Comparison of ENCODE assay signal across 1 cellular context in genomic region chr5:112707187-112708179, GRCh38.
TF ChIP-seq lines count a peak whose summit lies in the region.

No MANE protein-coding gene starts in this region.

TF ChIP-seq in GM12878, 131 proteins besides CTCF, POLR2A, EP300 and RAD21 (continued from another document):
- TF ChIP-seq E4F1 (IDR thresholded peaks at IDR 0.05; ENCODE audit: borderline replicate concordance, partially characterized antibody) (no peak), STAT1 (conservative IDR thresholded peaks at IDR 0.05) (0 out of 2 replicates have a peak, but pooled peaks have one; percentile 23), RELB (IDR thresholded peaks at IDR 0.05; ENCODE audit: low read depth) (no peak), NR2C1 (IDR thresholded peaks at IDR 0.05) (no peak), RELA (IDR thresholded peaks at IDR 0.05; ENCODE audit: borderline replicate concordance, partially characterized antibody) (no peak), SMARCA5 (IDR thresholded peaks at IDR 0.05) (peak; percentile 27; the same call in 1 of the 2 replicates), GABPA (IDR thresholded peaks at IDR 0.05; ENCODE audit: low read depth) (no peak), GATAD2B (conservative IDR thresholded peaks at IDR 0.05; ENCODE audit: low read depth) (0 out of 2 replicates have a peak, but pooled peaks have one; percentile 15), TAF1 (IDR thresholded peaks at IDR 0.05; ENCODE audit: borderline replicate concordance, low read depth, low read length) (peak; percentile 78; the same call in 1 of the 2 replicates), IKZF1 (conservative IDR thresholded peaks at IDR 0.05) (peak; percentile 99), BHLHE40 (IDR thresholded peaks at IDR 0.05; ENCODE audit: borderline replicate concordance in 1 of 2, low read depth in 2 of 2, low read length in 1 of 2) (peak; percentile 37 to 74; a peak in 1 of 4 replicates), MTA2 (IDR thresholded peaks at IDR 0.05; ENCODE audit: low read depth) (no peak; the same call in 1 of the 2 replicates), FOXK2 (IDR thresholded peaks at IDR 0.05) (no peak), TCF3 (IDR thresholded peaks at IDR 0.05; ENCODE audit: borderline replicate concordance, insufficient read depth, low read depth, low read length) (no peak), LARP7 (IDR thresholded peaks at IDR 0.05) (peak; percentile 67; the same call in 1 of the 2 replicates), RB1 (IDR thresholded peaks at IDR 0.05; ENCODE audit: borderline replicate concordance) (peak; percentile 57; the same call in 1 of the 2 replicates), PML (IDR thresholded peaks at IDR 0.05; ENCODE audit: low read length) (peak; percentile 32; the same call in 1 of the 2 replicates), SMAD5 (IDR thresholded peaks at IDR 0.05; ENCODE audit: low read depth) (no peak), NRF1 (conservative IDR thresholded peaks at IDR 0.05; ENCODE audit: low read depth, low read length) (peak; percentile 99), PBX3 (IDR thresholded peaks at IDR 0.05; ENCODE audit: insufficient replicate concordance, low read depth, low read length) (no peak), CEBPZ (IDR thresholded peaks at IDR 0.05; ENCODE audit: low read depth, low read length) (no peak), BCL11A (IDR thresholded peaks at IDR 0.05; ENCODE audit: low read depth, low read length) (no peak), NFYA (IDR thresholded peaks at IDR 0.05; ENCODE audit: borderline replicate concordance, low read depth, low read length) (no peak), MEF2B (IDR thresholded peaks at IDR 0.05; ENCODE audit: partially characterized antibody, poor library complexity, severe bottlenecking) (no peak), ATF3 (IDR thresholded peaks at IDR 0.05; ENCODE audit: borderline replicate concordance, extremely low read depth, low read depth, low read length) (no peak), PAX8 (IDR thresholded peaks at IDR 0.05) (no peak), MYC (IDR thresholded peaks at IDR 0.05; ENCODE audit: insufficient read depth, insufficient read length, insufficient replicate concordance, low read length, severe bottlenecking) (no peak), IRF4 (IDR thresholded peaks at IDR 0.05; ENCODE audit: low read depth, low read length) (0 out of 2 replicates have a peak, but pooled peaks have one; percentile 44), YY1 (IDR thresholded peaks at IDR 0.05; ENCODE audit: low read depth, low read length) (peak; percentile 97), TCF7 (IDR thresholded peaks at IDR 0.05; ENCODE audit: borderline replicate concordance) (no peak), NBN (IDR thresholded peaks at IDR 0.05) (peak; percentile 76), CREM (IDR thresholded peaks at IDR 0.05; ENCODE audit: low read depth) (no peak), NKRF (conservative IDR thresholded peaks at IDR 0.05) (peak; percentile 37; the same call in 1 of the 2 replicates), ZNF592 (IDR thresholded peaks at IDR 0.05) (no peak), TBL1XR1 (IDR thresholded peaks at IDR 0.05; ENCODE audit: low read depth, low read length) (no peak), NR2F1 (conservative IDR thresholded peaks at IDR 0.05) (peak; percentile 68), ZNF24 (IDR thresholded peaks at IDR 0.05) (no peak), ZBED1 (IDR thresholded peaks at IDR 0.05; ENCODE audit: borderline replicate concordance) (no peak), RFX5 (IDR thresholded peaks at IDR 0.05; ENCODE audit: low read depth, low read length) (no peak), PRDM15 (CRISPR knock-in tag; IDR thresholded peaks at IDR 0.05) (no peak), CREB1 (IDR thresholded peaks at IDR 0.05; ENCODE audit: low read depth) (0 out of 2 replicates have a peak, but pooled peaks have one; percentile 7), TCF12 (IDR thresholded peaks at IDR 0.05; ENCODE audit: low read depth, low read length) (peak; percentile 45; the same call in 1 of the 2 replicates)
